In the genomic region with DNA sequence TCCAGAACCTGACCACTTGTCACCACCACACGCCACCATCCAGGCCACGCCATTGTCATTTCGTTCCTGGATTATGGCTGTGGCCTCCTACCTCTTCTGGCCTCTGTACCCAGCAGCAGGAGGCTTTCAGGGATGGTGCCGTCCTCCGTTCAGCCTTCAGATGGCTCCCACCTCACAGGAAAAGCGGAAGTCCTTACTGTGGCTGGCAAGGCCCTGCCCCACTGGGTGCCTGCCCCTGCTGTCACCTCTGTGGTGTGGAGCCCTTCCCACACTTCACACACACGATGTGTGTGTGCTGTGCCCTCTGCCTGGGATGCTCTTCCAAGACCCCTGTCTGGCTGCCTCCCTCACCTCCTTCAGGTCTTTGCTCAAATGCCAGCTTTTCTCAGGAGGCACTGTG, we compare ENCODE assay signal across 31 cellular contexts.
"Had no signal": no experiment of that assay in that cellular context is flagged by ENCODE, and none has a peak within 500 bp of the region (broad histone marks: within the 10 kb centered on the region; RNA-seq: fewer than 3 reads in every experiment).

No MANE protein-coding gene starts in this region.

- H3K27ac Mint-ChIP-seq: activated CD4-positive, alpha-beta memory T cell treated with anti-CD3 and anti-CD28 coated beads for 36 hours; activated CD4-positive, alpha-beta T cell treated with anti-CD3 and anti-CD28 coated beads for 36 hours; activated CD4-positive, alpha-beta T cell treated with anti-CD3 and anti-CD28 coated beads, Interleukin-2, amount 10 ng/mL, durations not matched to agents 24 days and 14 days; activated CD8-positive, alpha-beta memory T cell treated with anti-CD3 and anti-CD28 coated beads, Interleukin-2, amount 10 ng/mL, durations not matched to agents 7 days and 5 days; activated CD8-positive, alpha-beta T cell treated with anti-CD3 and anti-CD28 coated beads, Interleukin-2, amount 10 ng/mL, durations not matched to agents 7 days and 5 days; activated naive CD8-positive, alpha-beta T cell treated with anti-CD3 and anti-CD28 coated beads for 36 hours; activated naive CD8-positive, alpha-beta T cell treated with anti-CD3 and anti-CD28 coated beads, Interleukin-2, amount 50 U/mL, for 24 hours; activated T-helper 1 cell treated with anti-CD3 and anti-CD28 coated beads, Interleukin-12 subunit alpha, Interleukin-12 subunit beta, Interleukin-2, Interleukin-4 antibody, amounts not matched to agents 30 ng/mL and 10 ng/mL and 1 ng/mL, durations not matched to agents 14 hours and 24 hours and 36 hours; effector memory CD8-positive, alpha-beta T cell had no signal

- DNase-seq: activated CD4-positive, alpha-beta memory T cell treated with anti-CD3 and anti-CD28 coated beads for 36 hours; activated CD4-positive, alpha-beta T cell treated with anti-CD3 and anti-CD28 coated beads for 36 hours; activated CD4-positive, alpha-beta T cell treated with anti-CD3 and anti-CD28 coated beads, Interleukin-2, amount 10 ng/mL, durations not matched to agents 24 days and 14 days; activated CD4-positive, CD25-positive, alpha-beta regulatory T cell; activated CD4-positive, CD25-positive, alpha-beta regulatory T cell treated with anti-CD3 and anti-CD28 coated beads, Interleukin-2, amount 50 U/mL, for 72 hours; activated CD8-positive, alpha-beta memory T cell treated with anti-CD3 and anti-CD28 coated beads, Interleukin-2, amount 10 ng/mL, durations not matched to agents 7 days and 5 days; activated CD8-positive, alpha-beta memory T cell treated with anti-CD3 and anti-CD28 coated beads, Interleukin-2, amount 50 U/mL, for 4 hours; activated CD8-positive, alpha-beta T cell treated with anti-CD3 and anti-CD28 coated beads, Interleukin-2, amount 10 ng/mL, durations not matched to agents 7 days and 5 days; activated gamma-delta T cell; activated naive CD4-positive, alpha-beta T cell; activated naive CD4-positive, alpha-beta T cell treated with anti-CD3 and anti-CD28 coated beads, Interleukin-2, amount 50 U/mL, for 16 hours; activated naive CD8-positive, alpha-beta T cell treated with anti-CD3 and anti-CD28 coated beads for 36 hours; activated naive CD8-positive, alpha-beta T cell treated with anti-CD3 and anti-CD28 coated beads, Interleukin-2, amount 50 U/mL, for 24 hours; activated T-cell treated with anti-CD3 and anti-CD28 coated beads, Interleukin-2, amount 50 U/mL, for 1 hour; activated T-cell treated with anti-CD3 and anti-CD28 coated beads, Interleukin-2, amount 50 U/mL, for 48 hours; adrenal gland; amygdala; aorta; body of pancreas; cortex of kidney; dermis blood vessel endothelial cell; effector CD4-positive, alpha-beta T cell; effector memory CD8-positive, alpha-beta T cell; esophagus squamous epithelium; foreskin melanocyte; head of caudate nucleus; T-helper 2 cell had no signal

- H3K4me3 Mint-ChIP-seq: activated CD4-positive, alpha-beta memory T cell treated with anti-CD3 and anti-CD28 coated beads for 36 hours; activated CD4-positive, alpha-beta T cell treated with anti-CD3 and anti-CD28 coated beads for 36 hours; activated CD4-positive, alpha-beta T cell treated with anti-CD3 and anti-CD28 coated beads, Interleukin-2, amount 10 ng/mL, durations not matched to agents 24 days and 14 days; activated CD8-positive, alpha-beta memory T cell treated with anti-CD3 and anti-CD28 coated beads, Interleukin-2, amount 10 ng/mL, durations not matched to agents 7 days and 5 days; activated CD8-positive, alpha-beta T cell treated with anti-CD3 and anti-CD28 coated beads, Interleukin-2, amount 10 ng/mL, durations not matched to agents 7 days and 5 days; activated naive CD8-positive, alpha-beta T cell treated with anti-CD3 and anti-CD28 coated beads for 36 hours; activated naive CD8-positive, alpha-beta T cell treated with anti-CD3 and anti-CD28 coated beads, Interleukin-2, amount 50 U/mL, for 24 hours; activated T-helper 1 cell treated with anti-CD3 and anti-CD28 coated beads, Interleukin-12 subunit alpha, Interleukin-12 subunit beta, Interleukin-2, Interleukin-4 antibody, amounts not matched to agents 30 ng/mL and 10 ng/mL and 1 ng/mL, durations not matched to agents 14 hours and 24 hours and 36 hours; effector memory CD8-positive, alpha-beta T cell had no signal

- H3K36me3 Mint-ChIP-seq: activated CD8-positive, alpha-beta memory T cell treated with anti-CD3 and anti-CD28 coated beads, Interleukin-2, amount 10 ng/mL, durations not matched to agents 7 days and 5 days; activated naive CD8-positive, alpha-beta T cell treated with anti-CD3 and anti-CD28 coated beads for 36 hours had no signal

- H3K27me3 Mint-ChIP-seq: activated CD4-positive, alpha-beta memory T cell treated with anti-CD3 and anti-CD28 coated beads for 36 hours; activated CD4-positive, alpha-beta T cell treated with anti-CD3 and anti-CD28 coated beads for 36 hours; activated CD4-positive, alpha-beta T cell treated with anti-CD3 and anti-CD28 coated beads, Interleukin-2, amount 10 ng/mL, durations not matched to agents 24 days and 14 days; activated CD8-positive, alpha-beta memory T cell treated with anti-CD3 and anti-CD28 coated beads, Interleukin-2, amount 10 ng/mL, durations not matched to agents 7 days and 5 days; activated naive CD8-positive, alpha-beta T cell treated with anti-CD3 and anti-CD28 coated beads for 36 hours; activated naive CD8-positive, alpha-beta T cell treated with anti-CD3 and anti-CD28 coated beads, Interleukin-2, amount 50 U/mL, for 24 hours; effector memory CD8-positive, alpha-beta T cell had no signal

- ATAC-seq: activated CD4-positive, alpha-beta T cell treated with anti-CD3 and anti-CD28 coated beads for 36 hours; activated CD8-positive, alpha-beta memory T cell treated with anti-CD3 and anti-CD28 coated beads, Interleukin-2, amount 10 ng/mL, durations not matched to agents 7 days and 5 days; activated CD8-positive, alpha-beta T cell treated with anti-CD3 and anti-CD28 coated beads, Interleukin-2, amount 10 ng/mL, durations not matched to agents 7 days and 5 days; activated naive CD8-positive, alpha-beta T cell treated with anti-CD3 and anti-CD28 coated beads, Interleukin-2, amount 50 U/mL, for 24 hours; body of pancreas; effector memory CD8-positive, alpha-beta T cell; gastroesophageal sphincter had no signal

- H3K9me3 Mint-ChIP-seq: activated CD4-positive, alpha-beta memory T cell treated with anti-CD3 and anti-CD28 coated beads for 36 hours; activated CD4-positive, alpha-beta T cell treated with anti-CD3 and anti-CD28 coated beads, Interleukin-2, amount 10 ng/mL, durations not matched to agents 24 days and 14 days; activated naive CD8-positive, alpha-beta T cell treated with anti-CD3 and anti-CD28 coated beads for 36 hours; activated naive CD8-positive, alpha-beta T cell treated with anti-CD3 and anti-CD28 coated beads, Interleukin-2, amount 50 U/mL, for 24 hours; activated T-helper 1 cell treated with anti-CD3 and anti-CD28 coated beads, Interleukin-12 subunit alpha, Interleukin-12 subunit beta, Interleukin-2, Interleukin-4 antibody, amounts not matched to agents 30 ng/mL and 10 ng/mL and 1 ng/mL, durations not matched to agents 14 hours and 24 hours and 36 hours; effector memory CD8-positive, alpha-beta T cell had no signal

- FAIRE-seq: colon, endothelial cell of umbilical vein had no signal

- H3K4me1 Mint-ChIP-seq: activated CD4-positive, alpha-beta T cell treated with anti-CD3 and anti-CD28 coated beads for 36 hours; activated CD8-positive, alpha-beta memory T cell treated with anti-CD3 and anti-CD28 coated beads, Interleukin-2, amount 10 ng/mL, durations not matched to agents 7 days and 5 days; activated naive CD8-positive, alpha-beta T cell treated with anti-CD3 and anti-CD28 coated beads for 36 hours had no signal
